Comparison of ENCODE assay signal across 23 cellular contexts in the genomic region with DNA sequence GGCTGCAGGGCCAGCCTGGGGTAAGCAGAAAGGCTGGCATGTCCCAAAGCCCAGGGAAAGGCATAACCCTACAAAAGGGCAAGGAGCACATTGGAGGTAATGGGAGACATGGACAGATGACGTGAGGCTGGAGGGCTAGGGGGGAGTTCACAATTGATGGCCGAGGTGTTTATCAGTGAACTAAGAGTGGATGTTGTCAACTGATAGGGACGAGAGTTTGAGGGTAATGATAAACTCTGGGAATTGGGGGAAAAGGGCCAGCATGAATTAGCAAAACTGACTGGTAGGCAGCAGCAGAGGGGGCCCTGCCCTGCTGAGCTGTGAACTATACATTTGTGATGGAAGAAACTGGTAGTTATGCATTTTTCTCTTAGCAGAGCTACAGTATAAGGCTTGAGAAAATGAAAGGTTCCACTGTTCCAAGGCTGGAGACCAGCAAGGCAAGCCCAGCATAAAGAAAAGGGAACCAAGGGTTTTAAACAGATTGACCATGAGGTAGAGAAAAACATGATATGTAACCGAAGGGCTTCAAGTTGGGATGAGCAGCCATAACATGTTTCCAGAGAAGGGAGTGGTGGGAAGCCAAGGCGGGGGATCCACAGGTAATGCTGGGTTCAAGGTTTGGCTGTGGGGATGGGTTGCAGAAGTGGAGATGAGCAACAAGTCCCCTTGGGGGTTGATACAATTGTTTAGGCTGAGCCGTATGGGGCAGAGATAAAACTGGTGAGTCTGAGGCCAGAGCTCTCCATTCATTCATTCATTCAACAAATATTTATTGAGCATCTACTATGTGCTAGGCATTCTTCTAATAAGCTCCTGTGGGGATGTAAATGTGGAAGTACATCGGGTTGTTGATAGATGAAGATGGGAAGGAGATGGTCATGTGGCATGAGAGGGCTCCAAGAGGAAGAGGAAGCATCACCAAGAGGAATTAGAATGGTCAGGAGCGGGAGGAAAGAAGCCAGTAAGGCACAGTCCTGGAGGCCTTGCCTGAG.
A peak's percentile ranks its signal among the peaks of the same experiment; 100 is the strongest.
DNase-seq lines count a peak whose midpoint lies in the region; ATAC-seq and TF ChIP-seq lines count a peak whose summit lies in the region.
"Had no signal": no experiment of that assay in that cellular context is flagged by ENCODE, and none has a peak within 500 bp of the region (broad histone marks: within the 10 kb centered on the region; RNA-seq: fewer than 3 reads in every experiment).

No MANE protein-coding gene starts in this region.

- no peaks in the 10 kb centered on the region for H3K9me3 Mint-ChIP-seq in dendritic cell treated with granulocyte-macrophage colony-stimulating factor and Interleukin-4, amounts not matched to agents 40 ng/mL and 50 ng/mL, for 4 days
- H3K9me3 Mint-ChIP-seq in HFFc6: peaks cover 9% of the 10 kb centered on the region

- H3K4me3 Mint-ChIP-seq in dendritic cell treated with granulocyte-macrophage colony-stimulating factor and Interleukin-4, amounts not matched to agents 40 ng/mL and 50 ng/mL, for 4 days: no peak overlapping the region
- no peak overlapping the region for H3K4me3 Mint-ChIP-seq in HFFc6

- H3K9me3 ChIP-seq in right cardiac atrium (ENCODE audit: control insufficient read depth, low read length) (no peaks in the 10 kb centered on the region), osteoblast (ENCODE audit: low read depth, low read length) (no peaks in the 10 kb centered on the region), Karpas-422 (ENCODE audit: low read length) (no peaks in the 10 kb centered on the region)
- H3K9me3 ChIP-seq: left lung, neutrophil, stomach, transverse colon had no signal

- no peaks in the 10 kb centered on the region for H4K20me1 ChIP-seq in osteoblast (ENCODE audit: insufficient read depth, low read length)
- no peaks in the 10 kb centered on the region for H4K20me1 ChIP-seq in Karpas-422 (ENCODE audit: insufficient read depth, low read depth, low read length)

- H3K4me1 ChIP-seq in right cardiac atrium (ENCODE audit: control insufficient read depth, insufficient read depth, low read length): no peaks in the 10 kb centered on the region
- H3K4me1 ChIP-seq in osteoblast (ENCODE audit: insufficient read depth, low read length): no peaks in the 10 kb centered on the region
- no peaks in the 10 kb centered on the region for H3K4me1 ChIP-seq in Karpas-422 (ENCODE audit: low read length)
- H3K4me1 ChIP-seq: foreskin keratinocyte, left lung had no signal

- H3K27me3 Mint-ChIP-seq in dendritic cell treated with granulocyte-macrophage colony-stimulating factor and Interleukin-4, amounts not matched to agents 40 ng/mL and 50 ng/mL, for 4 days: peaks cover 46% of the 10 kb centered on the region
- peaks cover 63% of the 10 kb centered on the region for H3K27me3 Mint-ChIP-seq in HFFc6 (ENCODE audit: insufficient read depth)
- H3K27me3 Mint-ChIP-seq: activated naive CD8-positive, alpha-beta T cell had no signal

- ATAC-seq in Right ventricle myocardium superior (ENCODE audit: poor library complexity) (peak; percentile 36), right cardiac atrium (no peak)
- ATAC-seq: foreskin keratinocyte, left lung had no signal

- H3K9ac ChIP-seq in Karpas-422 (ENCODE audit: low read length): no peak overlapping the region

- peaks cover 55% of the 10 kb centered on the region for H3K4me1 Mint-ChIP-seq in dendritic cell treated with granulocyte-macrophage colony-stimulating factor and Interleukin-4, amounts not matched to agents 40 ng/mL and 50 ng/mL, for 4 days (ENCODE audit: low read depth)
- peaks cover 2% of the 10 kb centered on the region; the same call in 1 of the 2 replicates for H3K4me1 Mint-ChIP-seq in HFFc6 (ENCODE audit: low read depth)

- TF ChIP-seq CTCF in osteoblast (IDR thresholded peaks at IDR 0.05; ENCODE audit: extremely low read depth, low read depth, low read length): no peak
- no peak for TF ChIP-seq CTCF in HFFc6 (IDR thresholded peaks at IDR 0.05)

- no peaks in the 10 kb centered on the region for H3K36me3 Mint-ChIP-seq in dendritic cell treated with granulocyte-macrophage colony-stimulating factor and Interleukin-4, amounts not matched to agents 40 ng/mL and 50 ng/mL, for 4 days (ENCODE audit: low read depth)
- H3K36me3 Mint-ChIP-seq in HFFc6 (ENCODE audit: low read depth): peaks cover 6% of the 10 kb centered on the region; the same call in 1 of the 2 replicates
- H3K36me3 Mint-ChIP-seq: activated naive CD8-positive, alpha-beta T cell had no signal

- no peaks in the 10 kb centered on the region for H3K36me3 ChIP-seq in osteoblast (ENCODE audit: insufficient read depth, low read length)
- no peaks in the 10 kb centered on the region for H3K36me3 ChIP-seq in Karpas-422 (ENCODE audit: insufficient read depth, low read length)
- H3K36me3 ChIP-seq: left lung, neutrophil, stomach, transverse colon had no signal

- no peak overlapping the region for H3K4me2 ChIP-seq in osteoblast (ENCODE audit: insufficient read depth, low read length)
- H3K4me2 ChIP-seq in Karpas-422 (ENCODE audit: low read depth, low read length, poor library complexity, severe bottlenecking): no peak overlapping the region

- intact Hi-C loops in Right ventricle myocardium superior (cut with DNase I): no loop called here
- intact Hi-C loops in right cardiac atrium (cut with DNase I): no loop called here
- intact Hi-C loops in dendritic cell treated with granulocyte-macrophage colony-stimulating factor and Interleukin-4, amounts not matched to agents 40 ng/mL and 50 ng/mL, for 4 days (cut with micrococcal nuclease): no loop called here

- H3K27ac ChIP-seq in right cardiac atrium (ENCODE audit: low read length) (no peak overlapping the region), osteoblast (ENCODE audit: low read depth, low read length) (no peak overlapping the region), Karpas-422 (ENCODE audit: low read length) (no peak overlapping the region)
- H3K27ac ChIP-seq: foreskin keratinocyte, left lung, neutrophil, stomach, transverse colon had no signal

- H3K4me3 ChIP-seq in right cardiac atrium (ENCODE audit: low read length) (no peak overlapping the region), osteoblast (ENCODE audit: insufficient read depth, low read length) (no peak overlapping the region), Karpas-422 (ENCODE audit: low read length) (no peak overlapping the region)
- H3K4me3 ChIP-seq: left lung, stomach, transverse colon had no signal

- DNase-seq in Right ventricle myocardium superior: no peak
- DNase-seq in right cardiac atrium: no peak
- peak; percentile 46 for DNase-seq in OCI-M1 (lab: John Stamatoyannopoulos, UW)
- DNase-seq in osteoblast (ENCODE audit: insufficient read length, low spot score, missing footprints): peak; percentile 14
- DNase-seq in HFFc6: no peak
- DNase-seq in Karpas-422: no peak
- no peak for DNase-seq in NCI-H2081 treated with DMSO at 0.1 percent for 48 hours (lab: John Stamatoyannopoulos, UW)
- DNase-seq: activated CD4-positive, alpha-beta T cell treated with anti-CD3 and anti-CD28 coated beads for 4 hours; cerebellar nuclear complex; effector CD4-positive, alpha-beta T cell; foreskin keratinocyte; GF-D8; H7; NCI-H1436; NCI-H2171; NCI-H524; stimulated activated CD4-positive, alpha-beta T cell treated with anti-CD3 and anti-CD28 coated beads, Interleukin-4, amount 100 ng/mL, for 1 hour; stomach; transverse colon had no signal

- H2AFZ ChIP-seq in osteoblast (ENCODE audit: low read length): no peak overlapping the region
- no peak overlapping the region for H2AFZ ChIP-seq in Karpas-422 (ENCODE audit: low read length)

- WGBS in right cardiac atrium: 65% methylated on average over 8 of the region's 8 CpGs

- H3K27ac Mint-ChIP-seq in dendritic cell treated with granulocyte-macrophage colony-stimulating factor and Interleukin-4, amounts not matched to agents 40 ng/mL and 50 ng/mL, for 4 days: peak overlapping the region; percentile 14
- H3K27ac Mint-ChIP-seq in HFFc6: no peak overlapping the region
- H3K27ac Mint-ChIP-seq: activated naive CD8-positive, alpha-beta T cell had no signal

- H3K79me2 ChIP-seq in osteoblast (ENCODE audit: insufficient read depth, low read length) (no peaks in the 10 kb centered on the region), Karpas-422 (ENCODE audit: low read length) (no peaks in the 10 kb centered on the region)

- H3K9me2 ChIP-seq in Karpas-422 (replicated peaks; ENCODE audit: insufficient read depth, low read length): no peaks in the 10 kb centered on the region

- no peaks in the 10 kb centered on the region for H3K27me3 ChIP-seq in right cardiac atrium (ENCODE audit: control insufficient read depth, insufficient read depth)
- peaks cover 31% of the 10 kb centered on the region for H3K27me3 ChIP-seq in osteoblast (ENCODE audit: insufficient read depth, low read length)
- H3K27me3 ChIP-seq in Karpas-422 (ENCODE audit: low read length): no peaks in the 10 kb centered on the region
- H3K27me3 ChIP-seq: left lung, transverse colon had no signal

Comparison
In these comparisons a context has a peak if more than half of its experiments do, and no peak if none do; other contexts are left out.
1. DNase-seq: peak in OCI-M1 (single experiment) and osteoblast (single experiment); none in Right ventricle myocardium superior (single experiment), right cardiac atrium (0 of 3), HFFc6 (single experiment), Karpas-422 (single experiment) and NCI-H2081 treated with DMSO at 0.1 percent for 48 hours (single experiment).